2 cellular contexts compared by ENCODE assay signal in the genomic region with DNA sequence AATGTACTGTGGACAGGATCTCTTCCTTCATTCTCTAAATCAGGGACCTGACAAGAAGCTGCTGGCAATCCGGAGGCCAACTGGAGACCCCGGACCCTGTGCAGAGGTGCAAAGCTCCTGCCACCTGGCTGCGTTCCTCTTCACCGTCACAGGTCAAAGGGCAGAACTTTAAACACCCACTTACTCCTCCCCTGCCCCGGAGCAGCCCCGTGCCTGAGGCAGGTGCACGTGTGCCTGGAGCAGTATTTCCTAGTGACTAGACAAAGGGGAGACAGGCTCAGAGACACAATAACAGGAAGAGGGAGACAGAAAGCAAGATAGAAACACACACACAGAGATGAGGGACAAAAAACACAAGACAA.
TF ChIP-seq lines count a peak whose summit lies in the region.

No MANE protein-coding gene starts in this region.

TF ChIP-seq in SK-N-SH, 30 proteins besides CTCF, POLR2A, EP300 and RAD21:
- no peak for TF ChIP-seq TAF1 (IDR thresholded peaks at IDR 0.05; ENCODE audit: borderline replicate concordance, low read depth, low read length)
- TF ChIP-seq, protein P1, sequence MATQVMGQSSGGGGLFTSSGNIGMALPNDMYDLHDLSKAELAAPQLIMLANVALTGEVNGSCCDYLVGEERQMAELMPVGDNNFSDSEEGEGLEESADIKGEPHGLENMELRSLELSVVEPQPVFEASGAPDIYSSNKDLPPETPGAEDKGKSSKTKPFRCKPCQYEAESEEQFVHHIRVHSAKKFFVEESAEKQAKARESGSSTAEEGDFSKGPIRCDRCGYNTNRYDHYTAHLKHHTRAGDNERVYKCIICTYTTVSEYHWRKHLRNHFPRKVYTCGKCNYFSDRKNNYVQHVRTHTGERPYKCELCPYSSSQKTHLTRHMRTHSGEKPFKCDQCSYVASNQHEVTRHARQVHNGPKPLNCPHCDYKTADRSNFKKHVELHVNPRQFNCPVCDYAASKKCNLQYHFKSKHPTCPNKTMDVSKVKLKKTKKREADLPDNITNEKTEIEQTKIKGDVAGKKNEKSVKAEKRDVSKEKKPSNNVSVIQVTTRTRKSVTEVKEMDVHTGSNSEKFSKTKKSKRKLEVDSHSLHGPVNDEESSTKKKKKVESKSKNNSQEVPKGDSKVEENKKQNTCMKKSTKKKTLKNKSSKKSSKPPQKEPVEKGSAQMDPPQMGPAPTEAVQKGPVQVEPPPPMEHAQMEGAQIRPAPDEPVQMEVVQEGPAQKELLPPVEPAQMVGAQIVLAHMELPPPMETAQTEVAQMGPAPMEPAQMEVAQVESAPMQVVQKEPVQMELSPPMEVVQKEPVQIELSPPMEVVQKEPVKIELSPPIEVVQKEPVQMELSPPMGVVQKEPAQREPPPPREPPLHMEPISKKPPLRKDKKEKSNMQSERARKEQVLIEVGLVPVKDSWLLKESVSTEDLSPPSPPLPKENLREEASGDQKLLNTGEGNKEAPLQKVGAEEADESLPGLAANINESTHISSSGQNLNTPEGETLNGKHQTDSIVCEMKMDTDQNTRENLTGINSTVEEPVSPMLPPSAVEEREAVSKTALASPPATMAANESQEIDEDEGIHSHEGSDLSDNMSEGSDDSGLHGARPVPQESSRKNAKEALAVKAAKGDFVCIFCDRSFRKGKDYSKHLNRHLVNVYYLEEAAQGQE (IDR thresholded peaks at IDR 0.05; ENCODE audit: low read depth, low read length) = no peak
- no peak for TF ChIP-seq RXRA (IDR thresholded peaks at IDR 0.05; ENCODE audit: borderline replicate concordance, low read depth)
- no peak for TF ChIP-seq MEF2A (IDR thresholded peaks at IDR 0.05; ENCODE audit: borderline replicate concordance, low read depth)
- no peak for TF ChIP-seq SMC3 (IDR thresholded peaks at IDR 0.05; ENCODE audit: low read depth, low read length)
- TF ChIP-seq, protein P2, sequence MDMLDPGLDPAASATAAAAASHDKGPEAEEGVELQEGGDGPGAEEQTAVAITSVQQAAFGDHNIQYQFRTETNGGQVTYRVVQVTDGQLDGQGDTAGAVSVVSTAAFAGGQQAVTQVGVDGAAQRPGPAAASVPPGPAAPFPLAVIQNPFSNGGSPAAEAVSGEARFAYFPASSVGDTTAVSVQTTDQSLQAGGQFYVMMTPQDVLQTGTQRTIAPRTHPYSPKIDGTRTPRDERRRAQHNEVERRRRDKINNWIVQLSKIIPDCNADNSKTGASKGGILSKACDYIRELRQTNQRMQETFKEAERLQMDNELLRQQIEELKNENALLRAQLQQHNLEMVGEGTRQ (IDR thresholded peaks at IDR 0.05; ENCODE audit: borderline replicate concordance, low read depth, low read length) = no peak
- TF ChIP-seq NFIC (IDR thresholded peaks at IDR 0.05; ENCODE audit: borderline replicate concordance) = no peak
- no peak for TF ChIP-seq RCOR1 (IDR thresholded peaks at IDR 0.05; ENCODE audit: low read length)
- no peak for TF ChIP-seq JUND (IDR thresholded peaks at IDR 0.05)
- TF ChIP-seq EZH2phosphoT487 (IDR thresholded peaks at IDR 0.05; ENCODE audit: borderline replicate concordance, low read depth) = no peak
- TF ChIP-seq ELF1 (IDR thresholded peaks at IDR 0.05) = no peak
- no peak for TF ChIP-seq TEAD4 (IDR thresholded peaks at IDR 0.05; ENCODE audit: borderline replicate concordance, insufficient read depth)
- no peak for TF ChIP-seq TCF12 (IDR thresholded peaks at IDR 0.05)
- no peak for TF ChIP-seq POLR2AphosphoS5 (IDR thresholded peaks at IDR 0.05; ENCODE audit: low read depth, low read length)
- TF ChIP-seq FOXJ3 (CRISPR knock-in tag; IDR thresholded peaks at IDR 0.05) = no peak
- no peak for TF ChIP-seq CHD2 (IDR thresholded peaks at IDR 0.05; ENCODE audit: low read length, partially characterized antibody)
- TF ChIP-seq, protein P3, sequence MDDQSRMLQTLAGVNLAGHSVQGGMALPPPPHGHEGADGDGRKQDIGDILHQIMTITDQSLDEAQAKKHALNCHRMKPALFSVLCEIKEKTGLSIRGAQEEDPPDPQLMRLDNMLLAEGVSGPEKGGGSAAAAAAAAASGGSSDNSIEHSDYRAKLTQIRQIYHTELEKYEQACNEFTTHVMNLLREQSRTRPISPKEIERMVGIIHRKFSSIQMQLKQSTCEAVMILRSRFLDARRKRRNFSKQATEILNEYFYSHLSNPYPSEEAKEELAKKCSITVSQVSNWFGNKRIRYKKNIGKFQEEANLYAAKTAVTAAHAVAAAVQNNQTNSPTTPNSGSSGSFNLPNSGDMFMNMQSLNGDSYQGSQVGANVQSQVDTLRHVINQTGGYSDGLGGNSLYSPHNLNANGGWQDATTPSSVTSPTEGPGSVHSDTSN (IDR thresholded peaks at IDR 0.05) = no peak
- TF ChIP-seq FOSL2 (IDR thresholded peaks at IDR 0.05; ENCODE audit: borderline replicate concordance, low read depth) = no peak

TF ChIP-seq in SK-N-SH treated with all-trans-retinoic acid at 6 μM for 48 hours, 23 proteins besides CTCF, POLR2A, EP300 and RAD21:
- TF ChIP-seq, protein P4, sequence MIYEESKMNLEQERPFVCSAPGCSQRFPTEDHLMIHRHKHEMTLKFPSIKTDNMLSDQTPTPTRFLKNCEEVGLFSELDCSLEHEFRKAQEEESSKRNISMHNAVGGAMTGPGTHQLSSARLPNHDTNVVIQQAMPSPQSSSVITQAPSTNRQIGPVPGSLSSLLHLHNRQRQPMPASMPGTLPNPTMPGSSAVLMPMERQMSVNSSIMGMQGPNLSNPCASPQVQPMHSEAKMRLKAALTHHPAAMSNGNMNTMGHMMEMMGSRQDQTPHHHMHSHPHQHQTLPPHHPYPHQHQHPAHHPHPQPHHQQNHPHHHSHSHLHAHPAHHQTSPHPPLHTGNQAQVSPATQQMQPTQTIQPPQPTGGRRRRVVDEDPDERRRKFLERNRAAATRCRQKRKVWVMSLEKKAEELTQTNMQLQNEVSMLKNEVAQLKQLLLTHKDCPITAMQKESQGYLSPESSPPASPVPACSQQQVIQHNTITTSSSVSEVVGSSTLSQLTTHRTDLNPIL (CRISPR knock-in tag; IDR thresholded peaks at IDR 0.05; ENCODE audit: low read depth) = no peak
- TF ChIP-seq ARNTL (CRISPR knock-in tag; IDR thresholded peaks at IDR 0.05; ENCODE audit: borderline replicate concordance, low read depth) = no peak
- no peak for TF ChIP-seq ZNF8 (CRISPR knock-in tag; IDR thresholded peaks at IDR 0.05)
- no peak for TF ChIP-seq CSDC2 (CRISPR knock-in tag; IDR thresholded peaks at IDR 0.05)
- TF ChIP-seq RARB (CRISPR knock-in tag; IDR thresholded peaks at IDR 0.05) = no peak
- no peak for TF ChIP-seq OSR1 (CRISPR knock-in tag; IDR thresholded peaks at IDR 0.05)
- no peak for TF ChIP-seq ZFP30 (CRISPR knock-in tag; IDR thresholded peaks at IDR 0.05)
TF ChIP-seq in SK-N-SH treated with all-trans-retinoic acid at 6 μM for 48 hours: peak in this region for 0.
